1 cellular context compared by ENCODE assay signal in the genomic region with DNA sequence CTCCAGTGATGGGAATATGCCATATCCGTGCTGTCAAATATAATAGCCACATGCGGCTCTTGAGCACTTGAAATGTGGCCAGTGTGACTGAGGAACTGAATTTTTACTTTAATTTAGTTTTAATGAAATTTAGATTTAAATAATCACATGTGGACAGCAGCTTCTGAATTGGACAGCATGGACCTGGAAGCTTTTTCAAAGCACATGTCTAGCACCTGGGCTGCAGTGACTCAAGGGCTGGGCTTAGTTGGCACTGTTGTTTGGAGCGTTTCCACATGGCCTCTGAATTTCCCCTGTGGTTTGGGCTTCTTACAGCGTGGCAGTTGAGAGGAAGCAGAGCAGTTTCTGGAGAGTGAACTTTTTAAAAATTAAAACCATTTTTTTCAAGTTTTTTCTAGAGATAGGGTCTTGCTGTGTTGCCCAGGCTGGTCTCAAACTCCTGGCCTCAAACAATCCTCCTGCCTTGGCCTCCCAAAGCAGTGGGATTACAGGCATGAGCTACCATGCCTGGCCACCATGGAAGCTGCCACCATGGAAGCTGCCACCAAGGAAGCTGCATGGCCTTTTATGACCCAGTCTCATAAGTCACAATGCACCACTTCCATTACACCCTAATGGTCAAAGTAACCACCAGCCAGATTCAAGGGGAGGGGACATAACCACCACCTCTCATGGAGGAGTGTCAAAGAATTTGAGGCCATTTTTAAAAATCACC.
TF ChIP-seq lines count a peak whose summit lies in the region.

No MANE protein-coding gene starts in this region.

TF ChIP-seq in H1, 55 proteins besides CTCF, POLR2A, EP300 and RAD21 (continued from another document):
- no peak for TF ChIP-seq CHD7 (IDR thresholded peaks at IDR 0.05; ENCODE audit: insufficient replicate concordance, low read length)
